23 cellular contexts compared by ENCODE assay signal in genomic region chr1:159250817-159251216, GRCh38. TPM values are rescaled to one million over a fixed set of nuclear protein-coding genes. Genes with fewer than 3 reads are reported as not detected.
DNase-seq lines count a peak whose midpoint lies in the region; ATAC-seq, FAIRE-seq and TF ChIP-seq lines count a peak whose summit lies in the region.
"Had no signal": no experiment of that assay in that cellular context is flagged by ENCODE, and none has a peak within 500 bp of the region (broad histone marks: within the 10 kb centered on the region; RNA-seq: fewer than 3 reads in every experiment).

No MANE protein-coding gene starts in this region.

- DNase-seq in cardiac muscle cell (ENCODE audit: low read depth in 1 of 2, low spot score in 1 of 2) = peak; percentile 2 to 20
- no peak for DNase-seq in cardiac septum (ENCODE audit: low spot score)
- DNase-seq in NCI-H526 treated with DMSO at 0.1 percent for 48 hours (lab: John Stamatoyannopoulos, UW) = peak; percentile 28
- DNase-seq in H1 (ENCODE audit: low read depth in 1 of 2, low spot score in 2 of 2) = peak in 1 of 2 experiments; percentile 51
- no peak for DNase-seq in left lung
- no peak for DNase-seq in ecto neural progenitor cell (ENCODE audit: low spot score)
- DNase-seq: activated naive CD8-positive, alpha-beta T cell treated with anti-CD3 and anti-CD28 coated beads for 36 hours; activated T-cell treated with anti-CD3 and anti-CD28 coated beads, Interleukin-2, amount 50 U/mL, for 4 hours; effector CD8-positive, alpha-beta T cell; NCI-H187 treated with DMSO at 0.1 percent for 48 hours; NCI-H524 treated with DMSO at 0.1 percent for 48 hours; stimulated activated CD4-positive, alpha-beta T cell treated with anti-CD3 and anti-CD28 coated beads, Interleukin-12 subunit alpha, Interleukin-12 subunit beta, amount 100 ng/mL, for 4 hours; stimulated activated naive CD8-positive, alpha-beta T cell treated with anti-CD3 and anti-CD28 coated beads, Interleukin-15, amount 100 ng/mL, for 72 hours had no signal

- H3K9me3 ChIP-seq in cardiac muscle cell (ENCODE audit: low read depth) (no peaks in the 10 kb centered on the region), H1 (ENCODE audit: insufficient read depth in 2 of 2, low read depth in 1 of 2, low read length in 1 of 2) (peaks cover 17 to 27% of the 10 kb centered on the region in 2 experiments; a peak in 2 of 4 replicates), left lung (peaks cover 0 to 12% of the 10 kb centered on the region in 2 donors)
- H3K9me3 ChIP-seq: prostate gland, SJCRH30 had no signal

- H3K23me2 ChIP-seq in H1 (ENCODE audit: low read depth, low read length) = no peaks in the 10 kb centered on the region

- no peak overlapping the region for H4K91ac ChIP-seq in H1 (replicated peaks; ENCODE audit: insufficient read length, low read length)

- CTCF ChIA-PET in H1 (lab: Charles Lee; ENCODE audit: partially characterized antibody) = interaction anchor here (0.7 to 1.8 kb wide), 2 partner anchors 36 to 552 kb away, joined by 3 to 4 read pairs; no protein-coding TSS in a partner anchor

- H3K27me3 ChIP-seq in cardiac muscle cell (no peaks in the 10 kb centered on the region), H1 (replicated peaks in 1 of 4; ENCODE audit: control insufficient read depth in 3 of 4, extremely low read depth in 1 of 4, insufficient read depth in 3 of 4, low read length in 3 of 4) (no peaks in the 10 kb centered on the region), left lung (no peaks in the 10 kb centered on the region)
- H3K27me3 ChIP-seq: SJCRH30 had no signal

- no peak overlapping the region for H3K4me2 ChIP-seq in H1 (ENCODE audit: insufficient read depth in 1 of 2, low read depth in 2 of 2, low read length in 2 of 2)

- H4K20me1 ChIP-seq in H1 (replicated peaks in 1 of 2; ENCODE audit: control insufficient read depth in 1 of 2, insufficient read depth in 2 of 2, low read length in 2 of 2) = no peaks in the 10 kb centered on the region

- no peaks in the 10 kb centered on the region for H3K36me3 ChIP-seq in cardiac muscle cell
- H3K36me3 ChIP-seq in H1 (ENCODE audit: control insufficient read depth in 2 of 4, insufficient read depth in 4 of 4, low read length in 3 of 4) = 0 out of 8 replicates have a peak, but pooled peaks cover 0 to 2% (median 0%) of the 10 kb centered on the region in 4 experiments
- H3K36me3 ChIP-seq in left lung = no peaks in the 10 kb centered on the region
- H3K36me3 ChIP-seq: prostate gland, SJCRH30 had no signal

- no peak overlapping the region for H2AFZ ChIP-seq in H1 (ENCODE audit: low read length)

- H3K56ac ChIP-seq in H1 (replicated peaks; ENCODE audit: insufficient read length, low read depth, low read length) = no peak overlapping the region

- no peak for TF ChIP-seq EP300 in H1 (IDR thresholded peaks at IDR 0.05; ENCODE audit: borderline replicate concordance in 1 of 2, low read depth in 2 of 2, low read length in 2 of 2)

- H2BK15ac ChIP-seq in H1 (ENCODE audit: low read length) = no peak overlapping the region

- H4K5ac ChIP-seq in H1 (ENCODE audit: insufficient read length, low read depth, low read length) = no peak overlapping the region

- no peak for FAIRE-seq in H1 (lab: Jason Lieb, UNC)
- FAIRE-seq: bronchial epithelial cell, TTC549, urothelium cell line had no signal

- no peak overlapping the region for H3K18ac ChIP-seq in H1 (ENCODE audit: extremely low read depth, low read length)

- ATAC-seq in GM18909 (IDR thresholded peaks at IDR 0.05; ENCODE audit: poor library complexity, unreplicated experiment) (no peak), left lung (no peak), GM19463 (IDR thresholded peaks at IDR 0.05; ENCODE audit: unreplicated experiment) (no peak)
- ATAC-seq: activated T-cell treated with anti-CD3 and anti-CD28 coated beads, Interleukin-2, amount 50 U/mL, for 4 hours; natural killer cell treated with Interleukin-12 subunit alpha and Interleukin-12 subunit beta and Interleukin-15 and Interleukin-18, amount 100 ng/mL, for 72 hours; stimulated activated naive CD8-positive, alpha-beta T cell treated with anti-CD3 and anti-CD28 coated beads, Interleukin-15, amount 100 ng/mL, for 72 hours had no signal

- TF ChIP-seq CTCF in cardiac muscle cell (IDR thresholded peaks at IDR 0.05; ENCODE audit: low read depth, low read length) = no peak
- peak; percentile 15 to 28 (median 17); a peak in 3 of 4 replicates for TF ChIP-seq CTCF in H1 (IDR thresholded peaks at IDR 0.05; ENCODE audit: control extremely low read depth in 1 of 3, insufficient read depth in 1 of 3, low read depth in 1 of 3, low read length in 3 of 3)
- no peak for TF ChIP-seq CTCF in left lung (IDR thresholded peaks at IDR 0.05)

- H2AK5ac ChIP-seq in H1 (ENCODE audit: low read depth, low read length) = no peak overlapping the region

- H3K79me1 ChIP-seq in H1 (ENCODE audit: low read depth, low read length) = no peaks in the 10 kb centered on the region

- 78% methylated on average over 8 of the region's 8 CpGs; no CpG with 5 or more reads in 1 of the 2 experiments for WGBS in H1 (ENCODE audit: extremely low coverage in 1 of 2, insufficient coverage in 1 of 2, insufficient read length in 1 of 2, insufficient replicate concordance in 2 of 2, low coverage in 1 of 2, low lambda C conversion rate in 2 of 2, missing lambda C conversion rate in 1 of 2), 2 experiments

- no peak overlapping the region for H3K14ac ChIP-seq in H1 (ENCODE audit: insufficient read length)

- no peak overlapping the region for H4K8ac ChIP-seq in H1 (ENCODE audit: extremely low read depth, insufficient read depth, low read length)

- no peak overlapping the region for H2BK20ac ChIP-seq in H1 (ENCODE audit: low read length)

- TF ChIP-seq POLR2A in H1 (IDR thresholded peaks at IDR 0.05; ENCODE audit: control extremely low read depth in 1 of 2, low read depth in 2 of 2, low read length in 2 of 2) = no peak

- H3K79me2 ChIP-seq in H1 (ENCODE audit: control insufficient read depth in 1 of 2, insufficient read depth in 2 of 2, low read length in 2 of 2) = no peaks in the 10 kb centered on the region

- peak; percentile 28 to 34; a peak in 3 of 4 replicates for TF ChIP-seq RAD21 in H1 (IDR thresholded peaks at IDR 0.05 in 1 of 2, conservative IDR thresholded peaks at IDR 0.05 in 1 of 2; ENCODE audit: low read depth in 2 of 2, low read length in 2 of 2)

- POLR2A ChIA-PET in H1 (lab: Charles Lee; ENCODE audit: partially characterized antibody) = no interaction called here

- H2BK12ac ChIP-seq in H1 (ENCODE audit: low read depth, low read length) = no peak overlapping the region

- H3K4me3 ChIP-seq in cardiac muscle cell (no peak overlapping the region), H1 (ENCODE audit: extremely low read depth in 1 of 4, insufficient read depth in 2 of 4, low read depth in 3 of 4, low read length in 4 of 4) (no peak overlapping the region), left lung (no peak overlapping the region)
- H3K4me3 ChIP-seq: lung, prostate gland, SJCRH30 had no signal

- H3K27ac ChIP-seq in cardiac muscle cell = no peak overlapping the region
- H3K27ac ChIP-seq in H1 (ENCODE audit: low read depth, low read length) = no peak overlapping the region
- no peak overlapping the region for H3K27ac ChIP-seq in left lung
- H3K27ac ChIP-seq: prostate gland, SJCRH30 had no signal

- no peak overlapping the region for H3K23ac ChIP-seq in H1 (ENCODE audit: insufficient read length)

- intact Hi-C loops in cardiac septum (cut with DNase I) (no loop called here), left lung (cut with DNase I) (no loop called here)

- H2BK120ac ChIP-seq in H1 (replicated peaks; ENCODE audit: low read depth, low read length) = no peak overlapping the region

- H3K9ac ChIP-seq in H1 (replicated peaks in 1 of 4; ENCODE audit: extremely low read depth in 1 of 4, low read depth in 3 of 4, low read length in 3 of 4) = no peak overlapping the region

- H3K4me1 ChIP-seq in cardiac muscle cell (ENCODE audit: low read depth) (no peaks in the 10 kb centered on the region), H1 (replicated peaks in 1 of 4; ENCODE audit: control insufficient read depth in 3 of 4, insufficient read depth in 4 of 4, low read length in 3 of 4) (no peaks in the 10 kb centered on the region), left lung (no peaks in the 10 kb centered on the region)
- H3K4me1 ChIP-seq: prostate gland, SJCRH30 had no signal

- H2BK5ac ChIP-seq in H1 (ENCODE audit: low read depth, low read length) = no peak overlapping the region

- H3K4ac ChIP-seq in H1 (replicated peaks; ENCODE audit: insufficient read length, low read depth, low read length) = no peak overlapping the region

TF ChIP-seq in H1, 55 proteins besides CTCF, POLR2A, EP300 and RAD21 (continues in another document):
- TF ChIP-seq CBX5 (IDR thresholded peaks at IDR 0.05; ENCODE audit: low read depth, low read length) = no peak
- TF ChIP-seq JUN (IDR thresholded peaks at IDR 0.05; ENCODE audit: low read depth, low read length) = no peak
- no peak for TF ChIP-seq SIRT6 (IDR thresholded peaks at IDR 0.05; ENCODE audit: low read length)
- TF ChIP-seq HDAC6 (IDR thresholded peaks at IDR 0.05; ENCODE audit: low read depth, low read length) = no peak

RNA-seq across cellular contexts. Expression of gene ACKR1, which starts 46.1 kb away (rescaled TPM):
- total RNA-seq in cardiac muscle cell = 0.18 and 0.63 TPM in 2 replicates
- polyA plus RNA-seq in cardiac muscle cell = 0.33 TPM in 1 of 2 replicates, not detected in the other
- total RNA-seq in cardiac septum = 22.5 TPM
- total RNA-seq in H1 (2021; fragmentation: NEBNext Ultra II Directional; extraction: Animal tissue kit (Norgen Biotek cat#: 25700)) = 0.61 TPM in 2 replicates
- 0.66 and 1.00 TPM in 2 replicates for polyA plus RNA-seq in H1 (2011; rRNA removed)
- polyA plus RNA-seq in H1 (2011; cell fraction: cytosol; rRNA removed) = 0.50 TPM
- polyA plus RNA-seq in H1 (2011; cell fraction: nucleus; rRNA removed) = 2.4 TPM
- 0.92 to 1.3 TPM (median 1.2 TPM) in 4 replicates for polyA plus RNA-seq in H1 (2012, experiment 1 of 2)
- 0.84 TPM for polyA plus RNA-seq in H1 (2012, experiment 2 of 2)
- polyA plus RNA-seq in H1 (2013, experiment 1 of 2) = 0.57 TPM
- polyA plus RNA-seq in H1 (2013, experiment 2 of 2) = 0.42 TPM
- 0.27 and 0.54 TPM in 2 replicates for polyA minus RNA-seq in H1 (2011; rRNA and poly(A)+ RNA removed)
- polyA minus RNA-seq in H1 (2011; cell fraction: cytosol; rRNA and poly(A)+ RNA removed) = not detected
- polyA minus RNA-seq in H1 (2011; cell fraction: nucleus; rRNA and poly(A)+ RNA removed) = 1.8 TPM
- total RNA-seq in left lung = 10 to 100 TPM; 16.8 to 65.3 TPM
- total RNA-seq: activated naive CD8-positive, alpha-beta T cell treated with anti-CD3 and anti-CD28 coated beads for 36 hours; bronchial epithelial cell; M059J; natural killer cell treated with Interleukin-12 subunit alpha and Interleukin-12 subunit beta and Interleukin-15 and Interleukin-18, amount 100 ng/mL, for 72 hours; SJCRH30 had no signal

RNA-seq across cellular contexts. Expression of gene FCER1A, which starts 51.3 kb away (rescaled TPM):
- total RNA-seq in cardiac muscle cell (not detected in 2 replicates), cardiac septum (1.2 TPM), left lung (under 1 TPM; 0.32 to 0.89 TPM)
- polyA plus RNA-seq in cardiac muscle cell (0.27 TPM in 1 of 2 replicates, not detected in the other), H1 (2011; rRNA removed) (not detected in 2 replicates)
- total RNA-seq in H1 (2021; fragmentation: NEBNext Ultra II Directional; extraction: Animal tissue kit (Norgen Biotek cat#: 25700)) = not detected in 2 replicates
- not detected for polyA plus RNA-seq in H1 (2011; cell fraction: cytosol; rRNA removed)
- not detected for polyA plus RNA-seq in H1 (2011; cell fraction: nucleus; rRNA removed)
- polyA plus RNA-seq in H1 (2012, experiment 1 of 2) = not detected in 4 replicates
- not detected for polyA plus RNA-seq in H1 (2012, experiment 2 of 2)
- polyA plus RNA-seq in H1 (2013, experiment 1 of 2) = not detected
- not detected for polyA plus RNA-seq in H1 (2013, experiment 2 of 2)
- polyA minus RNA-seq in H1 (2011; rRNA and poly(A)+ RNA removed) = not detected in 2 replicates
- not detected for polyA minus RNA-seq in H1 (2011; cell fraction: cytosol; rRNA and poly(A)+ RNA removed)
- not detected for polyA minus RNA-seq in H1 (2011; cell fraction: nucleus; rRNA and poly(A)+ RNA removed)
- total RNA-seq: activated naive CD8-positive, alpha-beta T cell treated with anti-CD3 and anti-CD28 coated beads for 36 hours; activated T-cell treated with anti-CD3 and anti-CD28 coated beads, Interleukin-2, amount 50 U/mL, for 4 hours; bronchial epithelial cell; M059J; SJCRH30 had no signal

Comparison
In these comparisons a context has a peak if more than half of its experiments do, and no peak if none do; other contexts are left out.
1. DNase-seq: peak in cardiac muscle cell (2 of 2) and NCI-H526 treated with DMSO at 0.1 percent for 48 hours (single experiment); none in cardiac septum (single experiment), left lung (0 of 2) and ecto neural progenitor cell (single experiment).
2. RNA of gene ACKR1, which starts 46.1 kb away (total RNA-seq): 16.8 to 65.3 TPM in left lung and 22.5 TPM in cardiac septum (single experiment); 0.18 to 0.63 TPM in cardiac muscle cell and 0.61 TPM in H1; every median in the first group is over 10 times any median in the second.
3. CTCF ChIP-seq: peak in H1 (3 of 3); none in cardiac muscle cell (single experiment) and left lung (0 of 2).